ENCODE assay signal across 1 cellular context in the genomic region with DNA sequence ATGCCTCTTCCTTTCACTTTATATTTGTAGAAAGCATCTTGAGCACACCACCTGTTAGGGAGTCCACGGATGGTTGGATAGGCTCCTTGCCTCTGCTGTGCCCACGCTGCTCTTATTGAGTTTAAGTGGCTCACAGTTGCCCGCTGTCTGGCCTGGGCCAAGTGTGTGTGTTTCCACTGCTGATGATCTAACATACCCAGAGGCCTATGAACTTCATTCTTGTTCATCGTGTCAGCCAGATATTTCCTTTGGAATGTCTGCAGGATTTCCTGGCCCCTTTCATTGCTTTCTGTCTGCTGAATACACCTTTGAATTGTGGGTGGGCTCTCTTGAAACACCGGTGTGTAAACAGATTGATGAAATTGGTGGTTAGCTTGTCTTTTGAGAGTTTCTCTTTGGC.
TF ChIP-seq lines count a peak whose summit lies in the region.

No MANE protein-coding gene starts in this region.

TF ChIP-seq in IMR-90, 13 proteins besides CTCF, POLR2A, EP300 and RAD21:
- TF ChIP-seq RCOR1 (IDR thresholded peaks at IDR 0.05; ENCODE audit: insufficient replicate concordance, low read length), result no peak
- TF ChIP-seq SMC3 (IDR thresholded peaks at IDR 0.05; ENCODE audit: low read depth, low read length), result no peak
- TF ChIP-seq, protein P1, sequence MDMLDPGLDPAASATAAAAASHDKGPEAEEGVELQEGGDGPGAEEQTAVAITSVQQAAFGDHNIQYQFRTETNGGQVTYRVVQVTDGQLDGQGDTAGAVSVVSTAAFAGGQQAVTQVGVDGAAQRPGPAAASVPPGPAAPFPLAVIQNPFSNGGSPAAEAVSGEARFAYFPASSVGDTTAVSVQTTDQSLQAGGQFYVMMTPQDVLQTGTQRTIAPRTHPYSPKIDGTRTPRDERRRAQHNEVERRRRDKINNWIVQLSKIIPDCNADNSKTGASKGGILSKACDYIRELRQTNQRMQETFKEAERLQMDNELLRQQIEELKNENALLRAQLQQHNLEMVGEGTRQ (IDR thresholded peaks at IDR 0.05; ENCODE audit: low read depth, low read length), result no peak
- TF ChIP-seq, protein P2, sequence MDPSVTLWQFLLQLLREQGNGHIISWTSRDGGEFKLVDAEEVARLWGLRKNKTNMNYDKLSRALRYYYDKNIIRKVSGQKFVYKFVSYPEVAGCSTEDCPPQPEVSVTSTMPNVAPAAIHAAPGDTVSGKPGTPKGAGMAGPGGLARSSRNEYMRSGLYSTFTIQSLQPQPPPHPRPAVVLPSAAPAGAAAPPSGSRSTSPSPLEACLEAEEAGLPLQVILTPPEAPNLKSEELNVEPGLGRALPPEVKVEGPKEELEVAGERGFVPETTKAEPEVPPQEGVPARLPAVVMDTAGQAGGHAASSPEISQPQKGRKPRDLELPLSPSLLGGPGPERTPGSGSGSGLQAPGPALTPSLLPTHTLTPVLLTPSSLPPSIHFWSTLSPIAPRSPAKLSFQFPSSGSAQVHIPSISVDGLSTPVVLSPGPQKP (IDR thresholded peaks at IDR 0.05; ENCODE audit: borderline replicate concordance, low read depth, low read length), result no peak
- no peak for TF ChIP-seq CHD1 (IDR thresholded peaks at IDR 0.05; ENCODE audit: low read depth, low read length)
- no peak for TF ChIP-seq NFE2L2 (IDR thresholded peaks at IDR 0.05; ENCODE audit: low read depth, low read length)
- TF ChIP-seq MAFK (IDR thresholded peaks at IDR 0.05; ENCODE audit: low read depth, low read length), result no peak
- no peak for TF ChIP-seq CEBPB (IDR thresholded peaks at IDR 0.05; ENCODE audit: low read depth, low read length)
- TF ChIP-seq BHLHE40 (IDR thresholded peaks at IDR 0.05; ENCODE audit: low read depth, low read length), result no peak
- no peak for TF ChIP-seq RFX5 (IDR thresholded peaks at IDR 0.05; ENCODE audit: low read depth, low read length)
